Comparison of ENCODE assay signal across 22 cellular contexts in the genomic region with DNA sequence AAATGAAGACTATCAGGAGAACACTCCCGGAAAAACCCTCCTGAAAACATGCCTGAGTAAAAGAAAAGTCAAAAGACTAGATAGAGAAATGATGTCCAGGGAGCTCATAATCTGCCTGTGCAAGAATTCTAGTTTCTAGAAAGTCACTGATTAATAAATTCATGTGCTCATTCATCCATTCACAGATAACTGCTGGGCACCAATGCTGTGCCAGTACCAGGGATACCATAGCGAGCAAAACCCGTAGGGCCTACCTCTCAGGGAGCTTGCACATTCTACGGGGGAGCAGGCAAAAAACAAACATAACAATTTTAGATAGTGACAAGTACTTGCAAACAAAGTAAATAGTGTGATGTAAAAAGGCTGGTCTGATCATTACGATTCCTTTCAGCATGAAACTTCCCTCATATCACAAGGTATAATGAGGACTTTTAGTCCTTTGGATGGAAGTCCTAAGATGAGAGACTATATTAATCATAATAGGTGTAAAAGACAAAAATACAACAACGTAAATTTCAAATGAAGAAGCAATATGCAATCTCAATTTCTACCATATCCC.
"Had no signal": no experiment of that assay in that cellular context is flagged by ENCODE, and none has a peak within 500 bp of the region (broad histone marks: within the 10 kb centered on the region; RNA-seq: fewer than 3 reads in every experiment).

No MANE protein-coding gene starts in this region.

- H3K27ac Mint-ChIP-seq: activated CD4-positive, alpha-beta memory T cell treated with anti-CD3 and anti-CD28 coated beads, Interleukin-2, amount 10 ng/mL, durations not matched to agents 7 days and 5 days; activated CD4-positive, alpha-beta T cell treated with anti-CD3 and anti-CD28 coated beads, Interleukin-2, amount 10 ng/mL, durations not matched to agents 24 days and 14 days; activated naive CD4-positive, alpha-beta T cell treated with anti-CD3 and anti-CD28 coated beads for 36 hours; activated T-cell treated with anti-CD3 and anti-CD28 coated beads, Interleukin-2, amount 50 U/mL, for 72 hours; memory B cell; T-helper 17 cell had no signal

- DNase-seq: activated CD4-positive, alpha-beta memory T cell treated with anti-CD3 and anti-CD28 coated beads, Interleukin-2, amount 10 ng/mL, durations not matched to agents 7 days and 5 days; activated CD4-positive, alpha-beta T cell treated with anti-CD3 and anti-CD28 coated beads, Interleukin-2, amount 10 ng/mL, durations not matched to agents 24 days and 14 days; activated effector memory CD4-positive, alpha-beta T cell treated with Interleukin-2 at 50 U/mL for 16 hours; activated naive CD4-positive, alpha-beta T cell treated with anti-CD3 and anti-CD28 coated beads for 36 hours; activated T-cell treated with anti-CD3 and anti-CD28 coated beads, Interleukin-2, amount 50 U/mL, for 72 hours; amygdala; dermis blood vessel endothelial cell; effector CD8-positive, alpha-beta T cell; erythroblast; foreskin fibroblast; left ventricle myocardium superior; mucosa of descending colon; nucleus accumbens; stimulated activated CD4-positive, alpha-beta T cell treated with anti-CD3 and anti-CD28 coated beads, Interleukin-2, amount 100 ng/mL, for 48 hours; stimulated activated CD8-positive, alpha-beta memory T cell treated with anti-CD3 and anti-CD28 coated beads, Interleukin-4, amount 100 ng/mL, for 48 hours; stimulated activated naive CD4-positive, alpha-beta T cell; T-helper 17 cell; testis; trophoblast cell; uterus had no signal

- H3K4me1 Mint-ChIP-seq: activated CD4-positive, alpha-beta memory T cell treated with anti-CD3 and anti-CD28 coated beads, Interleukin-2, amount 10 ng/mL, durations not matched to agents 7 days and 5 days; activated CD4-positive, alpha-beta T cell treated with anti-CD3 and anti-CD28 coated beads, Interleukin-2, amount 10 ng/mL, durations not matched to agents 24 days and 14 days; T-helper 17 cell had no signal

- H3K9me3 Mint-ChIP-seq: activated CD4-positive, alpha-beta memory T cell treated with anti-CD3 and anti-CD28 coated beads, Interleukin-2, amount 10 ng/mL, durations not matched to agents 7 days and 5 days; activated CD4-positive, alpha-beta T cell treated with anti-CD3 and anti-CD28 coated beads, Interleukin-2, amount 10 ng/mL, durations not matched to agents 24 days and 14 days; activated T-cell treated with anti-CD3 and anti-CD28 coated beads, Interleukin-2, amount 50 U/mL, for 72 hours; memory B cell had no signal

- H3K4me3 Mint-ChIP-seq: activated CD4-positive, alpha-beta memory T cell treated with anti-CD3 and anti-CD28 coated beads, Interleukin-2, amount 10 ng/mL, durations not matched to agents 7 days and 5 days; activated CD4-positive, alpha-beta T cell treated with anti-CD3 and anti-CD28 coated beads, Interleukin-2, amount 10 ng/mL, durations not matched to agents 24 days and 14 days; activated naive CD4-positive, alpha-beta T cell treated with anti-CD3 and anti-CD28 coated beads for 36 hours; activated T-cell treated with anti-CD3 and anti-CD28 coated beads, Interleukin-2, amount 50 U/mL, for 72 hours; memory B cell; T-helper 17 cell had no signal

- H3K27me3 Mint-ChIP-seq: activated CD4-positive, alpha-beta T cell treated with anti-CD3 and anti-CD28 coated beads, Interleukin-2, amount 10 ng/mL, durations not matched to agents 24 days and 14 days; memory B cell had no signal

- ATAC-seq: activated CD4-positive, CD25-positive, alpha-beta regulatory T cell treated with anti-CD3 and anti-CD28 coated beads, Interleukin-2, amount 50 U/mL, for 24 hours; activated T-cell treated with anti-CD3 and anti-CD28 coated beads, Interleukin-2, amount 50 U/mL, for 72 hours; left ventricle myocardium superior; mucosa of descending colon; T-helper 17 cell had no signal
